32 cellular contexts compared by ENCODE assay signal in genomic region chr18:54031243-54031642, GRCh38.
"Had no signal": no experiment of that assay in that cellular context is flagged by ENCODE, and none has a peak within 500 bp of the region (broad histone marks: within the 10 kb centered on the region; RNA-seq: fewer than 3 reads in every experiment).

No MANE protein-coding gene starts in this region.

- H3K27ac ChIP-seq: ascending aorta, body of pancreas had no signal

- H3K9me3 ChIP-seq: ascending aorta, body of pancreas had no signal

- H3K36me3 ChIP-seq: ascending aorta had no signal

- H3K27me3 ChIP-seq: ascending aorta, body of pancreas had no signal

- FAIRE-seq: K562, TTC549 had no signal

- ATAC-seq: activated naive CD4-positive, alpha-beta T cell treated with anti-CD3 and anti-CD28 coated beads, Interleukin-2, amount 50 U/mL, for 72 hours; activated naive CD8-positive, alpha-beta T cell treated with anti-CD3 and anti-CD28 coated beads, Interleukin-2, amount 50 U/mL, for 24 hours; activated T-cell treated with anti-CD3 and anti-CD28 coated beads, Interleukin-2, amount 50 U/mL, for 4 hours; body of pancreas; K562; Panc1; T-helper 17 cell had no signal

- H3K4me3 ChIP-seq: ascending aorta, body of pancreas, K562 had no signal

- H3K4me1 ChIP-seq: ascending aorta, body of pancreas had no signal

- DNase-seq: activated B cell treated with CpG ODN at 0.5 μM for 24 hours; activated CD4-positive, alpha-beta memory T cell treated with anti-CD3 and anti-CD28 coated beads for 36 hours; activated CD4-positive, alpha-beta T cell treated with anti-CD3 and anti-CD28 coated beads for 1 hour; activated CD4-positive, alpha-beta T cell treated with anti-CD3 and anti-CD28 coated beads, Interleukin-2, amount 10 ng/mL, durations not matched to agents 7 days and 5 days; activated CD8-positive, alpha-beta memory T cell treated with anti-CD3 and anti-CD28 coated beads for 24 hours; activated effector memory CD4-positive, alpha-beta T cell treated with anti-CD3 and anti-CD28 coated beads, Interleukin-2, amount 50 U/mL, for 16 hours; activated naive CD4-positive, alpha-beta T cell treated with Interleukin-2 at 50 U/mL for 16 hours; activated naive CD8-positive, alpha-beta T cell treated with anti-CD3 and anti-CD28 coated beads, Interleukin-2, amount 50 U/mL, for 24 hours; activated T-cell treated with anti-CD3 and anti-CD28 coated beads, Interleukin-2, amount 50 U/mL, for 4 hours; amniotic stem cell; body of pancreas; cerebellar nuclear complex; Karpas-422; NCI-H1048; NCI-H146; NCI-H187 treated with DMSO at 0.1 percent for 48 hours; NCI-H2081 treated with DMSO at 0.1 percent for 48 hours; NCI-H2171 treated with DMSO at 0.1 percent for 48 hours; NCI-H226; NCI-H510A; NCI-H526 treated with DMSO at 0.1 percent for 48 hours; NK-92 treated with Interleukin-12 subunit alpha and Interleukin-12 subunit beta, amount 100 ng/mL, for 24 hours; OCI-M1; RPMI8226; SHP77 treated with DMSO at 0.1 percent for 48 hours; T-helper 17 cell; T-helper 9 cell had no signal
